In the genomic region with DNA sequence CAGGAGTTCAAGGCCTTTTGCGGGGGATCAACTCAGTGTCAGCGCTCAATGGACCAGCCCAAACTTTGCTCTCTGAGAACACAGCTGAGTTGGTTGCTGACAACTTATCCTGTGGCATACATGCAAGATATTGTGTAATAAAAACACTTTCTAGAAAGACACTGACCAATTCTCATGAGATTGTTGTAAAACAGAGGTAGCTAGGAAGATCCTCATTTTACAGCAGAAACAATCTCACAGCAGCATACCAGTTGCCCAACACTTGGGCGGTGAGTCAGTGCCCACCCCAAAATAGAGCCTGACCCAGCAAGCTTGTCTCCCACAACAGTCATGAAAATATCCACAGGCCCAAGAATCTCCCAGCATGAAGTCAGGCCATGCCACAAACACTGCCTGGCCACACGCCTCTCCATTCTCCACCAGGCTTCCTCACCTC, we compare ENCODE assay signal across 9 cellular contexts. TPM values are rescaled to one million over a fixed set of nuclear protein-coding genes. Genes with fewer than 3 reads are reported as not detected.
A peak's percentile ranks its signal among the peaks of the same experiment; 100 is the strongest.
DNase-seq lines count a peak whose midpoint lies in the region; ATAC-seq and TF ChIP-seq lines count a peak whose summit lies in the region.
"Had no signal": no experiment of that assay in that cellular context is flagged by ENCODE, and none has a peak within 500 bp of the region (broad histone marks: within the 10 kb centered on the region; RNA-seq: fewer than 3 reads in every experiment).

No MANE protein-coding gene starts in this region.

- no peaks in the 10 kb centered on the region for H3K9me3 ChIP-seq in breast epithelium

- H3K4me1 Mint-ChIP-seq in MCF 10A (ENCODE audit: insufficient read depth, unreplicated experiment): peaks cover 21% of the 10 kb centered on the region

- no TSS peak for BruUV-seq in MCF 10A (replicated peaks; lab: Mats Ljungman, UMichigan)

- no peak overlapping the region for H3K4me3 Mint-ChIP-seq in MCF 10A (ENCODE audit: unreplicated experiment)
- H3K4me3 Mint-ChIP-seq: activated naive CD4-positive, alpha-beta T cell treated with anti-CD3 and anti-CD28 coated beads for 36 hours had no signal

- no peak overlapping the region for H3K27ac ChIP-seq in breast epithelium
- H3K27ac ChIP-seq in layer of hippocampus (ENCODE audit: low read depth, low read length): peak overlapping the region; percentile 32

- intact Hi-C loops in MCF 10A (cut with micrococcal nuclease) (no loop called here), breast epithelium (cut with DNase I; ENCODE audit: low total_unique reads) (no loop called here)

- in situ Hi-C loops in astrocyte of the spinal cord (cut with HindIII; ENCODE audit: low sequenced_read_pairs): no loop called here

- ATAC-seq in GM18873 (IDR thresholded peaks at IDR 0.05; ENCODE audit: low FRiP score, unreplicated experiment): no peak

- H3K4me1 ChIP-seq in breast epithelium: no peaks in the 10 kb centered on the region

- no peak for TF ChIP-seq CTCF in MCF 10A (IDR thresholded peaks at IDR 0.05; ENCODE audit: unreplicated experiment)
- no peak for TF ChIP-seq CTCF in breast epithelium (IDR thresholded peaks at IDR 0.05)
- TF ChIP-seq CTCF in astrocyte of the spinal cord (IDR thresholded peaks at IDR 0.05; ENCODE audit: low read depth, low read length): no peak
- no peak for TF ChIP-seq CTCF in GM10266 (IDR thresholded peaks at IDR 0.05; ENCODE audit: control insufficient read depth, insufficient read depth, low read depth, missing control alignments)

- POLR2A ChIA-PET in MCF 10A (lab: Yijun Ruan, JAX): interaction anchor here (0.6 to 1.2 kb wide), 3 partner anchors 98 to 127 kb away, joined by 3 to 4 read pairs (median 3); partner anchors contain the start of gene KLHL24

- H3K9me3 Mint-ChIP-seq in MCF 10A (ENCODE audit: unreplicated experiment): no peaks in the 10 kb centered on the region
- H3K9me3 Mint-ChIP-seq: activated naive CD4-positive, alpha-beta T cell treated with anti-CD3 and anti-CD28 coated beads for 36 hours had no signal

- TF ChIP-seq POLR2A in breast epithelium (IDR thresholded peaks at IDR 0.05): no peak

- H3K36me3 ChIP-seq in breast epithelium: no peaks in the 10 kb centered on the region

- H3K36me3 Mint-ChIP-seq in MCF 10A (ENCODE audit: insufficient read depth, unreplicated experiment): no peaks in the 10 kb centered on the region

- DNase-seq in MCF 10A (ENCODE audit: unreplicated experiment) (peak; percentile 48), breast epithelium (ENCODE audit: low spot score in 2 of 2) (no peak), astrocyte of the spinal cord (ENCODE audit: low read depth, low spot score) (peak; percentile 47), NCI-H345 treated with DMSO at 0.1 percent for 48 hours (lab: John Stamatoyannopoulos, UW; ENCODE audit: unreplicated experiment) (no peak), GM10266 (ENCODE audit: extremely low spot score) (no peak)
- no peak for DNase-seq in effector CD8-positive, alpha-beta T cell (lab: John Stamatoyannopoulos, UW)
- DNase-seq: activated naive CD4-positive, alpha-beta T cell treated with anti-CD3 and anti-CD28 coated beads for 36 hours had no signal

- H3K4me3 ChIP-seq in breast epithelium (no peak overlapping the region), astrocyte of the spinal cord (ENCODE audit: low read depth, low read length) (no peak overlapping the region)

- CTCF ChIA-PET in MCF 10A (lab: Yijun Ruan, JAX): interaction anchor here (1.1 kb wide), 1 partner anchor 31 kb away, joined by 4 read pairs; no protein-coding TSS in a partner anchor

- H3K27me3 ChIP-seq in breast epithelium (no peaks in the 10 kb centered on the region), layer of hippocampus (ENCODE audit: control insufficient read depth, insufficient read depth, low read length) (no peaks in the 10 kb centered on the region)

- peaks cover 17% of the 10 kb centered on the region for H3K27me3 Mint-ChIP-seq in MCF 10A (ENCODE audit: insufficient read depth, unreplicated experiment)

- no peak overlapping the region for H3K27ac Mint-ChIP-seq in MCF 10A (ENCODE audit: low read depth, unreplicated experiment)

RNA-seq across cellular contexts. Expression of gene KLHL6, which starts 18.2 kb away (rescaled TPM):
- not detected in 2 replicates for total RNA-seq in MCF 10A (2022)
- 1 to 10 TPM; 2.7 to 7.9 (median 4.3) TPM for total RNA-seq in breast epithelium

Comparison
In these comparisons a context has a peak if more than half of its experiments do, and no peak if none do; other contexts are left out.
1. DNase-seq: peak in MCF 10A (single experiment) and astrocyte of the spinal cord (single experiment); none in breast epithelium (0 of 2), effector CD8-positive, alpha-beta T cell (single experiment), NCI-H345 treated with DMSO at 0.1 percent for 48 hours (single experiment) and GM10266 (single experiment).